Comparison of ENCODE assay signal across 36 cellular contexts in genomic region chr6:104344223-104344622, GRCh38.
"Had no signal": no experiment of that assay in that cellular context is flagged by ENCODE, and none has a peak within 500 bp of the region (broad histone marks: within the 10 kb centered on the region; RNA-seq: fewer than 3 reads in every experiment).

No MANE protein-coding gene starts in this region.

- DNase-seq: Karpas-422, Kasumi-1, MG63, MM.1S, MV-4-11, NCI-H1048, NCI-H1092, NCI-H1092 treated with DMSO at 0.1 percent for 48 hours, NCI-H1105, NCI-H1105 treated with DMSO at 0.1 percent for 48 hours, NCI-H1417, NCI-H1417 treated with DMSO at 0.1 percent for 48 hours, NCI-H1436, NCI-H1436 treated with DMSO at 0.1 percent for 48 hours, NCI-H146, NCI-H1694, NCI-H1694 treated with DMSO at 0.1 percent for 48 hours, NCI-H187, NCI-H187 treated with DMSO at 0.1 percent for 48 hours, NCI-H1930, NCI-H2029, NCI-H2081, NCI-H2081 treated with DMSO at 0.1 percent for 48 hours, NCI-H2107, NCI-H2171, NCI-H2171 treated with DMSO at 0.1 percent for 48 hours, NCI-H2227 treated with DMSO at 0.1 percent for 48 hours, NCI-H226, NCI-H345, NCI-H446, NCI-H446 treated with DMSO at 0.1 percent for 48 hours, NCI-H510A, NCI-H510A treated with DMSO at 0.1 percent for 48 hours, NCI-H524, NCI-H524 treated with DMSO at 0.1 percent for 48 hours, NCI-H526 had no signal

- H3K27me3 ChIP-seq: MG63 had no signal

- H3K9me3 ChIP-seq: MG63 had no signal

- H3K36me3 ChIP-seq: MG63 had no signal

- H3K4me3 ChIP-seq: MG63 had no signal
